18 cellular contexts compared by ENCODE assay signal in the genomic region with DNA sequence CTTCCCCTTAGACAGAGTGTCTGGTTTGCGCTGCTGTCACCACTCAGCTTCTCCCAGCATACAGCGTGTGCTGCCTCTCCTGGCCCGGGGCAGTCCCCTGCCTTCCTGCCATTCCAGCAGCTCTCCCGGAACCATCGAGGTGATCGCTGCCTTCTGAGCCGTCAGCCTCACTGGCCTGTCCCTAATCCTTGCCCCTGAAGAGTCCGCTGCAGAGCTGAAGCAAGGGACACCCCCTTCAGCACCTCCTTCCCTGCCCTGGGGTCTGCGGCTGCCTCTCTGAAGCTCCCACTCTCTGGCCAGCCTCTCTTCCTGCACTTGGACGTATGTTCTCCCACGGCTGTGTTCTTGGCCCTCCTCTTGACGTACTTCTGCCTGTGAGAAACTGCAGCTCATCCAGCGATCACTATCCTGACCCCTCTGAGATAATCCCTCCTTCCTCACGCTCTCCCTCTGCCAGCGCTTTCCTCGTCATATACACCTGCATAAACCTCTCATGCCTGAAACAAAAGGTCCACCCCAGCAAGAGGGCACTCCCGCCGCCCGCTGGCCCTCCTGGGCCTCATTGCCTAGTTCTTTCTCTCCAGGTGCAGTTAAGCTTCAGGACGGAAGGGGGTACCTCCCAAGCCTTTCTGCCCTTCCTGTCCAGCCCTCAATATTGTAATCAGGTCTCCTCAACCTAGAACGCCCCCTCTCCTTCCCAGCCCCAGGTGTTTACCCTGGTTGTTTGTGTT.
DNase-seq lines count a peak whose midpoint lies in the region; ATAC-seq, FAIRE-seq and TF ChIP-seq lines count a peak whose summit lies in the region.
"Had no signal": no experiment of that assay in that cellular context is flagged by ENCODE, and none has a peak within 500 bp of the region (broad histone marks: within the 10 kb centered on the region; RNA-seq: fewer than 3 reads in every experiment).

No MANE protein-coding gene starts in this region.

- 94% methylated on average over 21 of the region's 21 CpGs for WGBS in HepG2 (ENCODE audit: low lambda C conversion rate)

- TF ChIP-seq EP300 in HepG2 (IDR thresholded peaks at IDR 0.05; ENCODE audit: low read depth in 2 of 2, low read length in 2 of 2), result no peak
- no peak for TF ChIP-seq EP300 in HepG2 (CRISPR knock-in tag; IDR thresholded peaks at IDR 0.05; ENCODE audit: borderline replicate concordance)

- H3K9me3 ChIP-seq in CD4-positive, alpha-beta memory T cell (ENCODE audit: control insufficient read depth in 1 of 2, low read length in 2 of 2), result no peaks in the 10 kb centered on the region
- H3K9me3 ChIP-seq in HepG2 (ENCODE audit: low read length), result no peaks in the 10 kb centered on the region
- H3K9me3 ChIP-seq: body of pancreas, thyroid gland had no signal

- BruUV-seq in HepG2 (replicated peaks; lab: Mats Ljungman, UMichigan), result no TSS peak

- no peaks in the 10 kb centered on the region for H3K36me3 ChIP-seq in CD4-positive, alpha-beta memory T cell (ENCODE audit: insufficient read depth, low read length)
- peaks cover 14 to 46% of the 10 kb centered on the region in 2 experiments for H3K36me3 ChIP-seq in HepG2 (replicated peaks in 1 of 2; ENCODE audit: control insufficient read depth in 1 of 2, insufficient read depth in 2 of 2, low read length in 2 of 2)
- H3K36me3 ChIP-seq: thyroid gland had no signal

- H3K36me3 Mint-ChIP-seq in CD4-positive, alpha-beta memory T cell, result peaks cover 10 to 23% of the 10 kb centered on the region in 2 donors
- H3K36me3 Mint-ChIP-seq in endothelial cell (ENCODE audit: low read depth, unreplicated experiment), result peaks cover 15% of the 10 kb centered on the region

- ATAC-seq in HepG2 (no peak), HG03342 (IDR thresholded peaks at IDR 0.05; ENCODE audit: unreplicated experiment) (no peak), HG03565 (IDR thresholded peaks at IDR 0.05; ENCODE audit: unreplicated experiment) (no peak)
- ATAC-seq: body of pancreas had no signal

- H3K27ac Mint-ChIP-seq in CD4-positive, alpha-beta memory T cell, result peak overlapping the region in 5 of 7 donors; percentile 1 to 82 (median 48)
- H3K27ac Mint-ChIP-seq in endothelial cell (ENCODE audit: unreplicated experiment), result no peak overlapping the region
- H3K27ac Mint-ChIP-seq: dendritic cell treated with granulocyte-macrophage colony-stimulating factor and Interleukin-4, amounts not matched to agents 40 ng/mL and 50 ng/mL, for 4 days had no signal

- H3K4me1 ChIP-seq in CD4-positive, alpha-beta memory T cell (ENCODE audit: insufficient read depth, low read length), result peaks cover 35% of the 10 kb centered on the region
- no peaks in the 10 kb centered on the region for H3K4me1 ChIP-seq in HepG2 (ENCODE audit: insufficient read depth, low read length)
- H3K4me1 ChIP-seq: body of pancreas, thyroid gland had no signal

- no peaks in the 10 kb centered on the region; the same call in 1 of the 2 replicates for H4K20me1 ChIP-seq in HepG2 (ENCODE audit: insufficient read depth, low read length)

- H3K9ac ChIP-seq in HepG2 (ENCODE audit: insufficient read depth, low read depth, low read length), result no peak overlapping the region

- intact Hi-C loops in CD4-positive, alpha-beta memory T cell (cut with micrococcal nuclease), result no loop called here
- intact Hi-C loops in HepG2 (cut with micrococcal nuclease; ENCODE audit: unreplicated experiment), result no loop called here

- H3K4me1 Mint-ChIP-seq in CD4-positive, alpha-beta memory T cell, result peaks cover 27 to 71% (median 43%) of the 10 kb centered on the region in 4 donors
- H3K4me1 Mint-ChIP-seq in endothelial cell (ENCODE audit: unreplicated experiment), result peaks cover 33% of the 10 kb centered on the region

- no peak overlapping the region for H3K27ac ChIP-seq in CD4-positive, alpha-beta memory T cell (ENCODE audit: low read depth, low read length)
- H3K27ac ChIP-seq in RWPE1 (peak overlapping the region; percentile 22; the same call in 1 of the 2 replicates), HepG2 (ENCODE audit: extremely low read length, insufficient read depth, low read length) (no peak overlapping the region)
- H3K27ac ChIP-seq: body of pancreas, thyroid gland had no signal

- no peaks in the 10 kb centered on the region for H3K27me3 Mint-ChIP-seq in CD4-positive, alpha-beta memory T cell
- H3K27me3 Mint-ChIP-seq in endothelial cell (ENCODE audit: unreplicated experiment), result peaks cover 5% of the 10 kb centered on the region

- H3K27me3 ChIP-seq in CD4-positive, alpha-beta memory T cell (ENCODE audit: insufficient read depth, low read length), result no peaks in the 10 kb centered on the region
- H3K27me3 ChIP-seq in HepG2 (ENCODE audit: control insufficient read depth in 1 of 2, insufficient read depth in 2 of 2, low read length in 2 of 2), result no peaks in the 10 kb centered on the region
- H3K27me3 ChIP-seq: body of pancreas, thyroid gland had no signal

- FAIRE-seq in HepG2 (lab: Jason Lieb, UNC), result no peak

- POLR2A ChIA-PET in CD4-positive, alpha-beta memory T cell (lab: Charles Lee; ENCODE audit: partially characterized antibody), result interaction anchor here (0.6 to 1.5 kb wide), 3 partner anchors 8 to 20 kb away, joined by 3 to 6 read pairs (median 3); no protein-coding TSS in a partner anchor
- POLR2A ChIA-PET in RWPE1 (lab: Yijun Ruan, JAX; ENCODE audit: low non-redundant PET) (no interaction called here), HepG2 (lab: Yijun Ruan, JAX) (no interaction called here)

- DNase-seq in NCI-H146 (lab: John Stamatoyannopoulos, UW) (peak; percentile 64), NCI-H146 treated with DMSO at 0.1 percent for 48 hours (lab: John Stamatoyannopoulos, UW; ENCODE audit: unreplicated experiment) (no peak), RWPE1 (ENCODE audit: low spot score) (no peak), endothelial cell (ENCODE audit: low spot score) (no peak), HepG2 (ENCODE audit: low spot score) (no peak)
- DNase-seq in CD4-positive, alpha-beta memory T cell, result no peak
- DNase-seq: activated CD4-positive, alpha-beta T cell treated with anti-CD3 and anti-CD28 coated beads for 4 hours; body of pancreas; C1 segment of cervical spinal cord; kidney glomerular epithelial cell; NCI-H1930; Right ventricle myocardium superior; stimulated activated CD4-positive, alpha-beta T cell treated with anti-CD3 and anti-CD28 coated beads, Interleukin-4, amount 100 ng/mL, for 24 hours; T-helper 9 cell; thyroid gland had no signal

- TF ChIP-seq POLR2A in HepG2 (IDR thresholded peaks at IDR 0.05; ENCODE audit: insufficient read depth in 1 of 2, low read depth in 2 of 2, low read length in 2 of 2), result no peak

- TF ChIP-seq RAD21 in HepG2 (CRISPR knock-in tag; IDR thresholded peaks at IDR 0.05), result no peak

- H3K4me3 Mint-ChIP-seq in CD4-positive, alpha-beta memory T cell, result no peak overlapping the region
- H3K4me3 Mint-ChIP-seq in endothelial cell (ENCODE audit: unreplicated experiment), result peak overlapping the region; percentile 3
- H3K4me3 Mint-ChIP-seq: dendritic cell treated with granulocyte-macrophage colony-stimulating factor and Interleukin-4, amounts not matched to agents 40 ng/mL and 50 ng/mL, for 4 days had no signal

- CTCF ChIA-PET in CD4-positive, alpha-beta memory T cell (lab: Charles Lee; ENCODE audit: partially characterized antibody), result no interaction called here
- CTCF ChIA-PET in RWPE1 (lab: Yijun Ruan, JAX) (no interaction called here), HepG2 (lab: Yijun Ruan, JAX; ENCODE audit: low intra/inter-chr PET ratio, low total read pairs) (no interaction called here)

- H3K79me2 ChIP-seq in HepG2 (ENCODE audit: insufficient read depth, low read length), result no peaks in the 10 kb centered on the region

- H3K4me2 ChIP-seq in HepG2 (ENCODE audit: low read depth, low read length), result no peak overlapping the region

- H3K4me3 ChIP-seq in CD4-positive, alpha-beta memory T cell (ENCODE audit: low read length in 2 of 2), result no peak overlapping the region
- H3K4me3 ChIP-seq in HepG2 (replicated peaks in 1 of 3; ENCODE audit: insufficient read depth in 1 of 3, low read depth in 2 of 3, low read length in 3 of 3), result no peak overlapping the region
- H3K4me3 ChIP-seq: body of pancreas, thyroid gland had no signal

- in situ Hi-C loops in HepG2 (cut with HindIII; ENCODE audit: extremely low pct_ligation_motif_present, low pct_unique_long_range_greater_than_20kb), result no loop called here

- H2AFZ ChIP-seq in HepG2 (ENCODE audit: low read length), result no peak overlapping the region

- no peaks in the 10 kb centered on the region for H3K9me3 Mint-ChIP-seq in CD4-positive, alpha-beta memory T cell
- no peaks in the 10 kb centered on the region for H3K9me3 Mint-ChIP-seq in endothelial cell (ENCODE audit: unreplicated experiment)
- H3K9me3 Mint-ChIP-seq: dendritic cell treated with granulocyte-macrophage colony-stimulating factor and Interleukin-4, amounts not matched to agents 40 ng/mL and 50 ng/mL, for 4 days had no signal

- TF ChIP-seq CTCF in RWPE1 (conservative IDR thresholded peaks at IDR 0.05; ENCODE audit: low read depth), result no peak
- TF ChIP-seq CTCF in endothelial cell (IDR thresholded peaks at IDR 0.05; ENCODE audit: unreplicated experiment), result no peak
- TF ChIP-seq CTCF in HepG2 (CRISPR knock-in tag; IDR thresholded peaks at IDR 0.05), result no peak

TF ChIP-seq in HepG2, 621 proteins besides CTCF, POLR2A, EP300 and RAD21:
- TF ChIP-seq RXRB (CRISPR knock-in tag; IDR thresholded peaks at IDR 0.05; ENCODE audit: borderline replicate concordance) (no peak), ZNF629 (CRISPR knock-in tag; conservative IDR thresholded peaks at IDR 0.05) (no peak), GLI4 (CRISPR knock-in tag; IDR thresholded peaks at IDR 0.05; ENCODE audit: borderline replicate concordance) (no peak)
